In the genomic region with DNA sequence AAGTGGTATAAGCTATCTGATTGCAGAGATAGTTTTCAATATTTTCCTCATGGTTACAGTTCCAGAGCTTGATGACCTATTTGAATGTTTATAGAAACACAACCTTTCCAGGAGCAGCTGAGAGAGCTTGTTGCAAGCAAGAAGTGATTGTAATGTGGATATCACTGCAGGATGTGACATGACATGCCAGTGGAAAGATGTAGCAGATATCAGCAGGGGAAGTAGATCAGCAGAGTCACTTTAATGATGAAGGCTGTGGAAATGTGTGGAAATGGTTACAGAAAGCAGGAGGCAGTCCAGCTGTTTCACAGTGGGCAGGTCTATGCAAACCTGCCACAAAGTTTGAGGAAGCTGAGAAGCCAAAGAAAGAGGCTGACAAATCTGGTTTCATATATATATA, we compare ENCODE assay signal across 1 cellular context.
TF ChIP-seq lines count a peak whose summit lies in the region.

No MANE protein-coding gene starts in this region.

TF ChIP-seq in K562, 482 proteins besides CTCF, POLR2A, EP300 and RAD21 (continued from another document):
- TF ChIP-seq, protein P1, sequence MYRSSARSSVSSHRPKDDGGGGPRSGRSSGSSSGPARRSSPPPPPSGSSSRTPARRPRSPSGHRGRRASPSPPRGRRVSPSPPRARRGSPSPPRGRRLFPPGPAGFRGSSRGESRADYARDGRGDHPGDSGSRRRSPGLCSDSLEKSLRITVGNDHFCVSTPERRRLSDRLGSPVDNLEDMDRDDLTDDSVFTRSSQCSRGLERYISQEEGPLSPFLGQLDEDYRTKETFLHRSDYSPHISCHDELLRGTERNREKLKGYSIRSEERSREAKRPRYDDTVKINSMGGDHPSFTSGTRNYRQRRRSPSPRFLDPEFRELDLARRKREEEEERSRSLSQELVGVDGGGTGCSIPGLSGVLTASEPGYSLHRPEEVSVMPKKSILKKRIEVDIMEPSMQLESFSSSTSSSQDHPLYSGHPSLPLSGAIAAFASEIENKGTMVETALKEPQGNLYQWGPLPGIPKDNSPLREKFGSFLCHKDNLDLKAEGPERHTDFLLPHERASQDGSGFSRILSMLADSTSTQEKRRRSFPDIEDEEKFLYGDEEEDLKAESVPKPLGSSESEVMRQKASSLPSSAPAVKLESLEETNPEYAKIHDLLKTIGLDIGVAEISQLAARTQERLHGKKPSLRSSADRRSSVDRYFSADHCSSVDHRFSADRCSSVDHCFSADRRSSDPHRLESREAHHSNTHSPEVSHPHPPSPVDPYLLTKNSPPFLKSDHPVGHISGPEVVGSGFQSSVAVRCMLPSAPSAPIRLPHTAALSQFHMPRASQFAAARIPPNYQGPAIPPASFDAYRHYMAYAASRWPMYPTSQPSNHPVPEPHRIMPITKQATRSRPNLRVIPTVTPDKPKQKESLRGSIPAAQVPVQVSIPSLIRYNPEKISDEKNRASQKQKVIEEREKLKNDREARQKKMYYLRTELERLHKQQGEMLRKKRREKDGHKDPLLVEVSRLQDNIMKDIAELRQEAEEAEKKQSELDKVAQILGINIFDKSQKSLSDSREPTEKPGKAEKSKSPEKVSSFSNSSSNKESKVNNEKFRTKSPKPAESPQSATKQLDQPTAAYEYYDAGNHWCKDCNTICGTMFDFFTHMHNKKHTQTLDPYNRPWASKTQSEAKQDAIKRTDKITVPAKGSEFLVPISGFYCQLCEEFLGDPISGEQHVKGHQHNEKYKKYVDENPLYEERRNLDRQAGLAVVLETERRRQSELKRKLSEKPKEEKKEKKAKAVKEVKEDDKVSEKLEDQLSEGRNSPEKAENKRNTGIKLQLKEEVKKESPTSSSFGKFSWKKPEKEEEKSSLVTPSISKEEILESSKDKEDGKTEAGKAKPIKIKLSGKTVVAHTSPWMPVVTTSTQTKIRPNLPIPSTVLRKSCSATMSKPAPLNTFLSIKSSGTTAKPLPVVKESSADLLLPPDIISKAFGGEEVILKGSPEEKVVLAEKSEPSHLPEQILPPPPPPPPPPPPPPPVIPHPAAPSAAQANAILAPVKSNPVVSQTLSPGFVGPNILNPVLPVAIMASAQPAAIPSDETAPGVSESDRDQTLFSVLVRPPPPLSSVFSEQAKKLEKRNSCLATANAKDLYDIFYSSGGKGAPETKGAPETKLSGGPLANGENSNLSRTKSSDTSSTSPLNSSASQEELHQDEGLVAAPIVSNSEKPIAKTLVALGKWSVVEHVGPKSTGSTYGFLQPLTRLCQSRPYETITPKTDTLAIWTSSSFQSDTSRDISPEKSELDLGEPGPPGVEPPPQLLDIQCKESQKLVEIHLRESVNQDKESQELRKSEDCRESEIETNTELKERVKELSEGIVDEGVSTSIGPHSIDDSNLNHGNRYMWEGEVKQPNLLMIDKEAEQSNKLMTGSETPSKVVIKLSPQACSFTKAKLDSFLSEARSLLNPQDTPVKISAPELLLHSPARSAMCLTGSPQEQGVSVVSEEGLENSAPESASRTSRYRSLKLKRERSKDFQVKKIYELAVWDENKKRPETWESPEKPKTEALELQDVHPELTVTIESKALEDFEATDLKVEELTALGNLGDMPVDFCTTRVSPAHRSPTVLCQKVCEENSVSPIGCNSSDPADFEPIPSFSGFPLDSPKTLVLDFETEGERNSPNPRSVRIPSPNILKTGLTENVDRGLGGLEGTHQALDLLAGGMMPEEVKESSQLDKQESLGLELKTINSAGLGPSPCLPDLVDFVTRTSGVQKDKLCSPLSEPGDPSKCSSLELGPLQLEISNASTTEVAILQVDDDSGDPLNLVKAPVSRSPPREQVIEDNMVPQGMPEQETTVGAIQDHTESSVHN (IDR thresholded peaks at IDR 0.05; ENCODE audit: borderline replicate concordance in 1 of 2, low read depth in 1 of 2): peak in 1 of 2 experiments; percentile 57; a peak in 1 of 4 replicates
- TF ChIP-seq NFRKB (IDR thresholded peaks at IDR 0.05; ENCODE audit: low read depth): no peak
- TF ChIP-seq YBX1 (IDR thresholded peaks at IDR 0.05): no peak
- no peak for TF ChIP-seq BCL6 (CRISPR knock-in tag; IDR thresholded peaks at IDR 0.05)
- no peak for TF ChIP-seq RFX5 (IDR thresholded peaks at IDR 0.05; ENCODE audit: low read depth, low read length)
- peak; percentile 39; the same call in 1 of the 2 replicates for TF ChIP-seq ARID1B (IDR thresholded peaks at IDR 0.05)
- TF ChIP-seq ATF2 (CRISPR knock-in tag; IDR thresholded peaks at IDR 0.05): no peak
- peak in 1 of 2 experiments; percentile 64; a peak in 1 of 4 replicates for TF ChIP-seq RCOR1 (IDR thresholded peaks at IDR 0.05; ENCODE audit: borderline replicate concordance in 1 of 2, low read depth in 2 of 2, low read length in 2 of 2)
- TF ChIP-seq TAF1 (IDR thresholded peaks at IDR 0.05; ENCODE audit: control insufficient read depth, extremely low read depth, insufficient read depth, low read length, severe bottlenecking): no peak
- TF ChIP-seq GMEB1 (CRISPR knock-in tag; IDR thresholded peaks at IDR 0.05): no peak
- TF ChIP-seq TOE1 (IDR thresholded peaks at IDR 0.05; ENCODE audit: borderline replicate concordance): no peak
- TF ChIP-seq TOE1 (CRISPR knock-in tag; IDR thresholded peaks at IDR 0.05; ENCODE audit: borderline replicate concordance, low read depth): no peak
- TF ChIP-seq ELK3 (CRISPR knock-in tag; IDR thresholded peaks at IDR 0.05): no peak
- no peak for TF ChIP-seq CEBPB (tag; IDR thresholded peaks at IDR 0.05)
- no peak for TF ChIP-seq RBM15 (IDR thresholded peaks at IDR 0.05; ENCODE audit: insufficient read depth, low read length)
